18 cellular contexts compared by ENCODE assay signal in genomic region chr12:104339663-104340062, GRCh38. TPM values are rescaled to one million over a fixed set of nuclear protein-coding genes. Genes with fewer than 3 reads are reported as not detected.
A peak's percentile ranks its signal among the peaks of the same experiment; 100 is the strongest.
DNase-seq lines count a peak whose midpoint lies in the region; ATAC-seq and TF ChIP-seq lines count a peak whose summit lies in the region.
"Had no signal": no experiment of that assay in that cellular context is flagged by ENCODE, and none has a peak within 500 bp of the region (broad histone marks: within the 10 kb centered on the region; RNA-seq: fewer than 3 reads in every experiment).

No MANE protein-coding gene starts in this region.

- no peaks in the 10 kb centered on the region; the same call in 1 of the 2 replicates for H4K20me1 ChIP-seq in GM23248 (ENCODE audit: insufficient read depth)
- H4K20me1 ChIP-seq in PC-9 (ENCODE audit: insufficient read depth), result peaks cover 100% of the 10 kb centered on the region
- H4K20me1 ChIP-seq in osteoblast (ENCODE audit: insufficient read depth, low read length), result peaks cover 48% of the 10 kb centered on the region

- H3K9me2 ChIP-seq in GM23248 (ENCODE audit: insufficient read depth) (no peaks in the 10 kb centered on the region), PC-9 (ENCODE audit: insufficient read depth) (no peaks in the 10 kb centered on the region)

- H3K79me2 ChIP-seq in GM23248 (ENCODE audit: insufficient read depth) (peaks cover 84% of the 10 kb centered on the region), PC-9 (ENCODE audit: low read depth) (peaks cover 99% of the 10 kb centered on the region), osteoblast (ENCODE audit: insufficient read depth, low read length) (peaks cover 46% of the 10 kb centered on the region)

- H3K4me2 ChIP-seq in GM23248 (ENCODE audit: unreplicated experiment), result no peak overlapping the region
- H3K4me2 ChIP-seq in PC-9, result peak overlapping the region; percentile 10; the same call in 1 of the 2 replicates
- H3K4me2 ChIP-seq in osteoblast (ENCODE audit: insufficient read depth, low read length), result no peak overlapping the region
- H3K4me2 ChIP-seq: BLaER1 had no signal

- WGBS in GM23248 (ENCODE audit: low coverage in 1 of 2, low lambda C conversion rate in 2 of 2, missing lambda C conversion rate in 2 of 2), 2 experiments, result 94 to 96% methylated on average over 3 of the region's 3 CpGs

- H3K4me1 ChIP-seq in GM23248 (ENCODE audit: insufficient read depth), result peaks cover 3% of the 10 kb centered on the region
- H3K4me1 ChIP-seq in PC-9 (replicated peaks; ENCODE audit: insufficient read depth), result peaks cover 89% of the 10 kb centered on the region
- peaks cover 17% of the 10 kb centered on the region for H3K4me1 ChIP-seq in osteoblast (ENCODE audit: insufficient read depth, low read length)
- no peaks in the 10 kb centered on the region for H3K4me1 ChIP-seq in left lung
- H3K4me1 ChIP-seq: BLaER1, Peyer's patch, SJCRH30 had no signal

- intact Hi-C loops in PC-9 (cut with micrococcal nuclease; ENCODE audit: unreplicated experiment), result no loop called here
- intact Hi-C loops in dorsolateral prefrontal cortex (cut with DNase I), result no loop called here
- intact Hi-C loops in left lung (cut with DNase I), result no loop called here

- no peaks in the 10 kb centered on the region for H3K27me3 ChIP-seq in GM23248 (replicated peaks; ENCODE audit: insufficient read depth)
- H3K27me3 ChIP-seq in PC-9 (ENCODE audit: insufficient read depth, low read depth), result no peaks in the 10 kb centered on the region
- H3K27me3 ChIP-seq in dorsolateral prefrontal cortex, result no peaks in the 10 kb centered on the region
- no peaks in the 10 kb centered on the region for H3K27me3 ChIP-seq in osteoblast (ENCODE audit: insufficient read depth, low read length)
- H3K27me3 ChIP-seq in left lung, result no peaks in the 10 kb centered on the region
- H3K27me3 ChIP-seq: BLaER1, Peyer's patch, SJCRH30 had no signal

- H3K4me3 ChIP-seq in GM23248 (no peak overlapping the region), PC-9 (no peak overlapping the region), dorsolateral prefrontal cortex (no peak overlapping the region), osteoblast (ENCODE audit: insufficient read depth, low read length) (no peak overlapping the region), left lung (no peak overlapping the region)
- H3K4me3 ChIP-seq: BLaER1, Peyer's patch, SJCRH30 had no signal

- DNase-seq in GM23248 (no peak), PC-9 (no peak), dorsolateral prefrontal cortex (no peak), osteoblast (ENCODE audit: insufficient read length, low spot score, missing footprints) (no peak), left lung (no peak), NCI-H2107 treated with DMSO at 0.1 percent for 48 hours (lab: John Stamatoyannopoulos, UW; ENCODE audit: unreplicated experiment) (no peak), H4 (ENCODE audit: low spot score) (no peak)
- DNase-seq in activated T-cell treated with anti-CD3 and anti-CD28 coated beads, Interleukin-2, amount 50 U/mL, for 1 hour, result no peak
- DNase-seq: activated CD4-positive, alpha-beta T cell treated with anti-CD3 and anti-CD28 coated beads, Interleukin-2, amount 10 ng/mL, durations not matched to agents 24 days and 14 days; activated naive CD8-positive, alpha-beta T cell treated with anti-CD3 and anti-CD28 coated beads, Interleukin-2, amount 10 ng/mL, durations not matched to agents 7 days and 5 days; EL; H7; NCI-H1105; Peyer's patch; SJCRH30; stimulated activated CD4-positive, alpha-beta T cell treated with anti-CD3 and anti-CD28 coated beads, Interleukin-12 subunit alpha, Interleukin-12 subunit beta, amount 100 ng/mL, for 4 hours had no signal

- H2AFZ ChIP-seq in GM23248 (no peak overlapping the region), PC-9 (no peak overlapping the region), osteoblast (ENCODE audit: low read length) (no peak overlapping the region)

- TF ChIP-seq CTCF in PC-9 (conservative IDR thresholded peaks at IDR 0.05) (no peak), dorsolateral prefrontal cortex (IDR thresholded peaks at IDR 0.05 in 54 of 56, conservative IDR thresholded peaks at IDR 0.05 in 2 of 56; ENCODE audit: low read depth in 1 of 56, partially characterized antibody in 56 of 56) (peak in 41 of 56 donors; percentile 3 to 52 (median 33)), osteoblast (IDR thresholded peaks at IDR 0.05; ENCODE audit: extremely low read depth, low read depth, low read length) (peak; percentile 26), left lung (IDR thresholded peaks at IDR 0.05) (no peak)

- peak overlapping the region; percentile 26 for H3K27ac ChIP-seq in GM23248
- H3K27ac ChIP-seq in PC-9, result peak overlapping the region; percentile 60
- H3K27ac ChIP-seq in dorsolateral prefrontal cortex, result peak overlapping the region in 11 of 59 donors; percentile 3 to 79 (median 63)
- peak overlapping the region; percentile 35 for H3K27ac ChIP-seq in osteoblast (ENCODE audit: low read depth, low read length)
- H3K27ac ChIP-seq in left lung, result no peak overlapping the region
- H3K27ac ChIP-seq: BLaER1, Peyer's patch, SJCRH30 had no signal

- H3K9me3 ChIP-seq in GM23248 (ENCODE audit: low read depth) (no peaks in the 10 kb centered on the region), PC-9 (ENCODE audit: insufficient read depth, low read depth) (no peaks in the 10 kb centered on the region), osteoblast (ENCODE audit: low read depth, low read length) (no peaks in the 10 kb centered on the region), left lung (no peaks in the 10 kb centered on the region)
- H3K9me3 ChIP-seq: BLaER1, Peyer's patch, SJCRH30 had no signal

- no TSS peak for BruUV-seq in PC-9 (replicated peaks; lab: Mats Ljungman, UMichigan)

- H3K9ac ChIP-seq in GM23248, result no peak overlapping the region
- H3K9ac ChIP-seq: BLaER1 had no signal

- peaks cover 91% of the 10 kb centered on the region for H3K36me3 ChIP-seq in GM23248 (ENCODE audit: low read depth)
- H3K36me3 ChIP-seq in PC-9 (ENCODE audit: low read depth), result peaks cover 93% of the 10 kb centered on the region
- peaks cover 91% of the 10 kb centered on the region for H3K36me3 ChIP-seq in osteoblast (ENCODE audit: insufficient read depth, low read length)
- peaks cover 0 to 100% of the 10 kb centered on the region in 2 donors for H3K36me3 ChIP-seq in left lung

- no peak for ATAC-seq in left lung
- ATAC-seq: esophagus mucosa had no signal

- in situ Hi-C loops in GM23248 (cut with MboI), result no loop called here

- CTCF ChIA-PET in PC-9 (lab: Charles Lee), result interaction anchor here (0.6 kb wide), 1 partner anchor 71 kb away, joined by 3 read pairs; no protein-coding TSS in a partner anchor

- H3F3A ChIP-seq in GM23248 (ENCODE audit: insufficient read depth) (peaks cover 81% of the 10 kb centered on the region), PC-9 (ENCODE audit: insufficient read depth, low read depth) (peaks cover 100% of the 10 kb centered on the region)

- POLR2A ChIA-PET in PC-9 (lab: Charles Lee; ENCODE audit: unreplicated experiment), result interaction anchor here (0.6 kb wide), 3 partner anchors 11 to 269 kb away, joined by 3 to 5 read pairs (median 3); no protein-coding TSS in a partner anchor

RNA-seq across cellular contexts. Expression of gene EID3, which starts 36.1 kb away (rescaled TPM):
- 6.9 and 9.0 TPM in 2 replicates for total RNA-seq in GM23248 (2014; rRNA removed; shearing (Covaris generic))
- polyA plus RNA-seq in GM23248 (2016; fragmentation: Nextera tagmentation; extraction: Ambion mirVana), result 5.3 and 5.7 TPM in 2 replicates
- total RNA-seq in PC-9 (2021) (42.4 and 47.4 TPM in 2 replicates), dorsolateral prefrontal cortex (1 to 10 TPM; 2.7 to 9.5 (median 5.7) TPM), osteoblast (14.4 and 19.2 TPM in 2 replicates), left lung (1 to 10 TPM; 2.9 to 5.4 TPM)
- total RNA-seq in H4 (2014; rRNA removed; shearing (Covaris generic)), result 0.66 and 1.2 TPM in 2 replicates

Comparison
In these comparisons a context has a peak if more than half of its experiments do, and no peak if none do; other contexts are left out.
1. H3K27ac ChIP-seq: peak in GM23248 (single experiment), PC-9 (single experiment) and osteoblast (single experiment); none in left lung (0 of 2).
2. CTCF ChIP-seq: peak in dorsolateral prefrontal cortex (41 of 56) and osteoblast (single experiment); none in PC-9 (single experiment) and left lung (0 of 2).